ENCODE assay signal across 8 cellular contexts in the genomic region with DNA sequence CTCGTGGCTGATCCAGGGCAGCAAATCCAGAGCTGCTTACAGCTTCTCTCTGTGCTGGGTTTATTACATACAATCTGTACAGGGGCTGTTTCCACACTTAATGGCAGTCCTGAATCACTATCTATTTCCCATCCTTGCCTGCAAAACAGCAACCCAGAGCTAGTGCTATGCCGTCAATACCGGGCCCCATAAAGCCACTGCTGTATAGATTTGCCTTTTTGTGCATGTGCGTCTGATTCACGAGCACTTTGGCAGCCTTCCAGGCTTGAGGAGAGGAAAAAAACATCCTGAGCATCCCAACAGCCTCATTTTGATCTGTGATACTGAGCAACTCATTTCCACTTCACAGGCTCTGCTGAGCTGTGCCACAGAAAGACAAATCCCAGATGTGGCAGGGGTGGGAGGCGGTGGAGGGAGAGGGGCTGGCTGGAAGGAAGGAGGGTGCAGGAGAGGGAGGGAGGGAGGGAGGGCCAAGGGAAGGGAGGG.
DNase-seq lines count a peak whose midpoint lies in the region; ATAC-seq and TF ChIP-seq lines count a peak whose summit lies in the region.

No MANE protein-coding gene starts in this region.

- TF ChIP-seq CTCF in WTC11 (IDR thresholded peaks at IDR 0.05) = no peak

- H3K27ac Mint-ChIP-seq in activated CD4-positive, alpha-beta memory T cell treated with anti-CD3 and anti-CD28 coated beads, Interleukin-2, amount 10 ng/mL, durations not matched to agents 7 days and 5 days = peak overlapping the region; percentile 54
- H3K27ac Mint-ChIP-seq in WTC11 = no peak overlapping the region

- H3K9ac ChIP-seq in mucosa of stomach (ENCODE audit: low read length) (peak overlapping the region; percentile 27), subcutaneous abdominal adipose tissue (ENCODE audit: low read length in 5 of 5) (peak overlapping the region in 1 of 5 donors; percentile 10)

- H3K4me3 ChIP-seq in mucosa of stomach (ENCODE audit: low read length) = no peak overlapping the region
- H3K4me3 ChIP-seq in subcutaneous abdominal adipose tissue (ENCODE audit: low read depth in 1 of 5, low read length in 5 of 5) = no peak overlapping the region

- peak; percentile 88 for DNase-seq in DMS79 treated with DMSO at 0.1 percent for 48 hours (lab: John Stamatoyannopoulos, UW)
- peak; percentile 94 to 97 for DNase-seq in NCI-H2081 (lab: John Stamatoyannopoulos, UW)
- DNase-seq in activated CD4-positive, alpha-beta memory T cell treated with anti-CD3 and anti-CD28 coated beads, Interleukin-2, amount 10 ng/mL, durations not matched to agents 7 days and 5 days = peak; percentile 26
- DNase-seq in epidermal melanocyte (ENCODE audit: insufficient read length, low spot score) = peak; percentile 67
- DNase-seq in WTC11 (ENCODE audit: low spot score) = no peak

- no peaks in the 10 kb centered on the region for H3K36me3 Mint-ChIP-seq in activated CD4-positive, alpha-beta memory T cell treated with anti-CD3 and anti-CD28 coated beads, Interleukin-2, amount 10 ng/mL, durations not matched to agents 7 days and 5 days (ENCODE audit: low read depth)
- H3K36me3 Mint-ChIP-seq in WTC11 = no peaks in the 10 kb centered on the region

- peak overlapping the region; percentile 45 for H3K27ac ChIP-seq in subcutaneous abdominal adipose tissue (ENCODE audit: low read depth, low read length)

- H3K9me3 ChIP-seq in mucosa of stomach (ENCODE audit: control insufficient read depth, low read length) (no peaks in the 10 kb centered on the region), subcutaneous abdominal adipose tissue (ENCODE audit: control insufficient read depth in 5 of 5, low read length in 5 of 5) (no peaks in the 10 kb centered on the region)

- CTCF ChIA-PET in activated CD4-positive, alpha-beta memory T cell treated with anti-CD3 and anti-CD28 coated beads, Interleukin-2, amount 10 ng/mL, durations not matched to agents 7 days and 5 days (lab: Charles Lee) = interaction anchor here (0.6 to 2.1 kb wide), 6 partner anchors 15 to 58 kb away, joined by 3 to 6 read pairs (median 4); no protein-coding TSS in a partner anchor
- CTCF ChIA-PET in WTC11 (lab: Charles Lee) = interaction anchor here (1.0 to 1.6 kb wide), 4 partner anchors 13 to 549 kb away, joined by 3 to 9 read pairs (median 4); no protein-coding TSS in a partner anchor

- H3K4me1 ChIP-seq in mucosa of stomach (ENCODE audit: control insufficient read depth, insufficient read depth, low read length) = peaks cover 26% of the 10 kb centered on the region
- H3K4me1 ChIP-seq in subcutaneous abdominal adipose tissue (ENCODE audit: control insufficient read depth in 5 of 5, insufficient read depth in 5 of 5, low read length in 5 of 5) = peaks cover 13 to 37% (median 29%) of the 10 kb centered on the region in 5 donors

- POLR2A ChIA-PET in activated CD4-positive, alpha-beta memory T cell treated with anti-CD3 and anti-CD28 coated beads, Interleukin-2, amount 10 ng/mL, durations not matched to agents 7 days and 5 days (lab: Charles Lee) = interaction anchor here (0.8 to 1.5 kb wide), 7 partner anchors 15 to 540 kb away, joined by 3 to 5 read pairs (median 3); no protein-coding TSS in a partner anchor
- POLR2A ChIA-PET in WTC11 (lab: Charles Lee) = interaction anchor here (0.5 to 1.4 kb wide), 2 partner anchors 13 to 31 kb away, joined by 3 read pairs; no protein-coding TSS in a partner anchor

- ATAC-seq in HG02571 (IDR thresholded peaks at IDR 0.05; ENCODE audit: unreplicated experiment) = no peak
- ATAC-seq in WTC11 = no peak

- no peaks in the 10 kb centered on the region for H3K9me3 Mint-ChIP-seq in activated CD4-positive, alpha-beta memory T cell treated with anti-CD3 and anti-CD28 coated beads, Interleukin-2, amount 10 ng/mL, durations not matched to agents 7 days and 5 days
- no peaks in the 10 kb centered on the region for H3K9me3 Mint-ChIP-seq in WTC11

- H3K27me3 Mint-ChIP-seq in activated CD4-positive, alpha-beta memory T cell treated with anti-CD3 and anti-CD28 coated beads, Interleukin-2, amount 10 ng/mL, durations not matched to agents 7 days and 5 days = no peaks in the 10 kb centered on the region
- H3K27me3 Mint-ChIP-seq in WTC11 (ENCODE audit: low read depth) = no peaks in the 10 kb centered on the region

- H3K27me3 ChIP-seq in mucosa of stomach (ENCODE audit: control insufficient read depth, insufficient read depth, low read length) (no peaks in the 10 kb centered on the region), subcutaneous abdominal adipose tissue (ENCODE audit: control insufficient read depth in 5 of 5, insufficient read depth in 4 of 5, low read length in 5 of 5) (no peaks in the 10 kb centered on the region)

- H3K36me3 ChIP-seq in mucosa of stomach (ENCODE audit: control insufficient read depth, insufficient read depth, low read length) (no peaks in the 10 kb centered on the region), subcutaneous abdominal adipose tissue (ENCODE audit: control insufficient read depth in 5 of 5, insufficient read depth in 5 of 5, low read length in 5 of 5) (no peaks in the 10 kb centered on the region)

- H3K4me1 Mint-ChIP-seq in activated CD4-positive, alpha-beta memory T cell treated with anti-CD3 and anti-CD28 coated beads, Interleukin-2, amount 10 ng/mL, durations not matched to agents 7 days and 5 days = peaks cover 30% of the 10 kb centered on the region
- H3K4me1 Mint-ChIP-seq in WTC11 = peaks cover 30% of the 10 kb centered on the region

- H3K4me3 Mint-ChIP-seq in activated CD4-positive, alpha-beta memory T cell treated with anti-CD3 and anti-CD28 coated beads, Interleukin-2, amount 10 ng/mL, durations not matched to agents 7 days and 5 days = no peak overlapping the region
- H3K4me3 Mint-ChIP-seq in WTC11 = no peak overlapping the region

TF ChIP-seq in WTC11, 78 proteins besides CTCF, POLR2A, EP300 and RAD21 (continues in another document):
- no peak for TF ChIP-seq SP1 (CRISPR knock-in tag; conservative IDR thresholded peaks at IDR 0.05)
- TF ChIP-seq FOXK1 (CRISPR knock-in tag; IDR thresholded peaks at IDR 0.05) = no peak
- no peak for TF ChIP-seq KAT7 (CRISPR knock-in tag; IDR thresholded peaks at IDR 0.05; ENCODE audit: borderline replicate concordance)
- TF ChIP-seq ZBTB21 (CRISPR knock-in tag; IDR thresholded peaks at IDR 0.05; ENCODE audit: borderline replicate concordance) = no peak
- no peak for TF ChIP-seq CBFB (CRISPR knock-in tag; IDR thresholded peaks at IDR 0.05; ENCODE audit: low read depth)
- TF ChIP-seq NR3C1 (CRISPR knock-in tag; conservative IDR thresholded peaks at IDR 0.05; ENCODE audit: low read depth) = no peak
- no peak for TF ChIP-seq ZBTB43 (CRISPR knock-in tag; IDR thresholded peaks at IDR 0.05)
- TF ChIP-seq, protein P1, sequence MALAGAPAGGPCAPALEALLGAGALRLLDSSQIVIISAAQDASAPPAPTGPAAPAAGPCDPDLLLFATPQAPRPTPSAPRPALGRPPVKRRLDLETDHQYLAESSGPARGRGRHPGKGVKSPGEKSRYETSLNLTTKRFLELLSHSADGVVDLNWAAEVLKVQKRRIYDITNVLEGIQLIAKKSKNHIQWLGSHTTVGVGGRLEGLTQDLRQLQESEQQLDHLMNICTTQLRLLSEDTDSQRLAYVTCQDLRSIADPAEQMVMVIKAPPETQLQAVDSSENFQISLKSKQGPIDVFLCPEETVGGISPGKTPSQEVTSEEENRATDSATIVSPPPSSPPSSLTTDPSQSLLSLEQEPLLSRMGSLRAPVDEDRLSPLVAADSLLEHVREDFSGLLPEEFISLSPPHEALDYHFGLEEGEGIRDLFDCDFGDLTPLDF (CRISPR knock-in tag; IDR thresholded peaks at IDR 0.05) = no peak
- TF ChIP-seq, protein P2, sequence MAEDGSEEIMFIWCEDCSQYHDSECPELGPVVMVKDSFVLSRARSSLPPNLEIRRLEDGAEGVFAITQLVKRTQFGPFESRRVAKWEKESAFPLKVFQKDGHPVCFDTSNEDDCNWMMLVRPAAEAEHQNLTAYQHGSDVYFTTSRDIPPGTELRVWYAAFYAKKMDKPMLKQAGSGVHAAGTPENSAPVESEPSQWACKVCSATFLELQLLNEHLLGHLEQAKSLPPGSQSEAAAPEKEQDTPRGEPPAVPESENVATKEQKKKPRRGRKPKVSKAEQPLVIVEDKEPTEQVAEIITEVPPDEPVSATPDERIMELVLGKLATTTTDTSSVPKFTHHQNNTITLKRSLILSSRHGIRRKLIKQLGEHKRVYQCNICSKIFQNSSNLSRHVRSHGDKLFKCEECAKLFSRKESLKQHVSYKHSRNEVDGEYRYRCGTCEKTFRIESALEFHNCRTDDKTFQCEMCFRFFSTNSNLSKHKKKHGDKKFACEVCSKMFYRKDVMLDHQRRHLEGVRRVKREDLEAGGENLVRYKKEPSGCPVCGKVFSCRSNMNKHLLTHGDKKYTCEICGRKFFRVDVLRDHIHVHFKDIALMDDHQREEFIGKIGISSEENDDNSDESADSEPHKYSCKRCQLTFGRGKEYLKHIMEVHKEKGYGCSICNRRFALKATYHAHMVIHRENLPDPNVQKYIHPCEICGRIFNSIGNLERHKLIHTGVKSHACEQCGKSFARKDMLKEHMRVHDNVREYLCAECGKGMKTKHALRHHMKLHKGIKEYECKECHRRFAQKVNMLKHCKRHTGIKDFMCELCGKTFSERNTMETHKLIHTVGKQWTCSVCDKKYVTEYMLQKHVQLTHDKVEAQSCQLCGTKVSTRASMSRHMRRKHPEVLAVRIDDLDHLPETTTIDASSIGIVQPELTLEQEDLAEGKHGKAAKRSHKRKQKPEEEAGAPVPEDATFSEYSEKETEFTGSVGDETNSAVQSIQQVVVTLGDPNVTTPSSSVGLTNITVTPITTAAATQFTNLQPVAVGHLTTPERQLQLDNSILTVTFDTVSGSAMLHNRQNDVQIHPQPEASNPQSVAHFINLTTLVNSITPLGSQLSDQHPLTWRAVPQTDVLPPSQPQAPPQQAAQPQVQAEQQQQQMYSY (CRISPR knock-in tag; IDR thresholded peaks at IDR 0.05) = no peak
